In genomic region chr7:131249483-131249882, GRCh38 we compare ENCODE assay signal across 15 cellular contexts.
DNase-seq lines count a peak whose midpoint lies in the region; ATAC-seq and TF ChIP-seq lines count a peak whose summit lies in the region.
"Had no signal": no experiment of that assay in that cellular context is flagged by ENCODE, and none has a peak within 500 bp of the region (broad histone marks: within the 10 kb centered on the region; RNA-seq: fewer than 3 reads in every experiment).

No MANE protein-coding gene starts in this region.

- POLR2A ChIA-PET in activated CD8-positive, alpha-beta T cell treated with anti-CD3 and anti-CD28 coated beads, Interleukin-2, amount 10 ng/mL, durations not matched to agents 7 days and 5 days (lab: Charles Lee), result no interaction called here

- CTCF ChIA-PET in activated CD8-positive, alpha-beta T cell treated with anti-CD3 and anti-CD28 coated beads, Interleukin-2, amount 10 ng/mL, durations not matched to agents 7 days and 5 days (lab: Charles Lee), result no interaction called here

- H3K9me3 Mint-ChIP-seq in HFFc6 (peaks cover 12% of the 10 kb centered on the region), osteocyte (ENCODE audit: unreplicated experiment) (peaks cover 11% of the 10 kb centered on the region)
- H3K9me3 Mint-ChIP-seq in activated CD8-positive, alpha-beta T cell treated with anti-CD3 and anti-CD28 coated beads, Interleukin-2, amount 10 ng/mL, durations not matched to agents 7 days and 5 days (ENCODE audit: insufficient read depth), result peaks cover 11% of the 10 kb centered on the region

- H3K9ac ChIP-seq in fibroblast of lung (ENCODE audit: insufficient read depth, low read length), result no peak overlapping the region

- H3K4me3 Mint-ChIP-seq in HFFc6 (0 out of 2 replicates have a peak overlapping the region, but pooled peaks have one; percentile 8), osteocyte (ENCODE audit: unreplicated experiment) (no peak overlapping the region)
- no peak overlapping the region for H3K4me3 Mint-ChIP-seq in activated CD8-positive, alpha-beta T cell treated with anti-CD3 and anti-CD28 coated beads, Interleukin-2, amount 10 ng/mL, durations not matched to agents 7 days and 5 days
- H3K4me3 Mint-ChIP-seq: CD4-positive, alpha-beta T cell had no signal

- H3K9me3 ChIP-seq in fibroblast of lung (ENCODE audit: control insufficient read depth, insufficient read depth, low read depth, low read length), result no peaks in the 10 kb centered on the region
- H3K9me3 ChIP-seq in vagina, result no peaks in the 10 kb centered on the region
- H3K9me3 ChIP-seq: BE2C had no signal

- H3K36me3 Mint-ChIP-seq in HFFc6 (ENCODE audit: low read depth) (peaks cover 24% of the 10 kb centered on the region), osteocyte (ENCODE audit: unreplicated experiment) (peaks cover under 1% of the 10 kb centered on the region)
- H3K36me3 Mint-ChIP-seq in activated CD8-positive, alpha-beta T cell treated with anti-CD3 and anti-CD28 coated beads, Interleukin-2, amount 10 ng/mL, durations not matched to agents 7 days and 5 days (ENCODE audit: low read depth), result peaks cover under 1% of the 10 kb centered on the region

- TF ChIP-seq CTCF in HFFc6 (IDR thresholded peaks at IDR 0.05), result no peak
- no peak for TF ChIP-seq CTCF in fibroblast of lung (conservative IDR thresholded peaks at IDR 0.05 in 1 of 2, IDR thresholded peaks at IDR 0.05 in 1 of 2; ENCODE audit: low read depth in 1 of 2, low read length in 2 of 2)
- TF ChIP-seq CTCF in osteocyte (IDR thresholded peaks at IDR 0.05), result no peak
- no peak for TF ChIP-seq CTCF in vagina (IDR thresholded peaks at IDR 0.05)

- no peaks in the 10 kb centered on the region for H3K79me2 ChIP-seq in fibroblast of lung (ENCODE audit: control insufficient read depth, insufficient read depth, low read length)

- H3K27ac Mint-ChIP-seq in HFFc6 (peak overlapping the region; percentile 47; the same call in 1 of the 2 replicates), osteocyte (ENCODE audit: unreplicated experiment) (peak overlapping the region; percentile 56)
- H3K27ac Mint-ChIP-seq in activated CD8-positive, alpha-beta T cell treated with anti-CD3 and anti-CD28 coated beads, Interleukin-2, amount 10 ng/mL, durations not matched to agents 7 days and 5 days, result no peak overlapping the region
- H3K27ac Mint-ChIP-seq: CD4-positive, alpha-beta T cell had no signal

- no peak for ATAC-seq in HG03135 (IDR thresholded peaks at IDR 0.05; ENCODE audit: unreplicated experiment)
- ATAC-seq in HG03520 (IDR thresholded peaks at IDR 0.05; ENCODE audit: unreplicated experiment), result no peak
- no peak for ATAC-seq in activated CD8-positive, alpha-beta T cell treated with anti-CD3 and anti-CD28 coated beads, Interleukin-2, amount 10 ng/mL, durations not matched to agents 7 days and 5 days

- H2AFZ ChIP-seq in fibroblast of lung (ENCODE audit: low read length), result no peak overlapping the region

- peak overlapping the region; percentile 69 for H3K27ac ChIP-seq in fibroblast of lung (ENCODE audit: insufficient read depth, low read length)
- H3K27ac ChIP-seq in vagina, result peak overlapping the region; percentile 54

- H3K36me3 ChIP-seq in fibroblast of lung (ENCODE audit: control insufficient read depth, insufficient read depth, low read length), result no peaks in the 10 kb centered on the region
- H3K36me3 ChIP-seq in vagina, result no peaks in the 10 kb centered on the region
- H3K36me3 ChIP-seq: BE2C had no signal

- H3K4me1 Mint-ChIP-seq in HFFc6 (ENCODE audit: low read depth) (peaks cover 41% of the 10 kb centered on the region), osteocyte (ENCODE audit: unreplicated experiment) (peaks cover 18% of the 10 kb centered on the region)
- no peaks in the 10 kb centered on the region for H3K4me1 Mint-ChIP-seq in activated CD8-positive, alpha-beta T cell treated with anti-CD3 and anti-CD28 coated beads, Interleukin-2, amount 10 ng/mL, durations not matched to agents 7 days and 5 days (ENCODE audit: low read depth)

- TF ChIP-seq POLR2A in vagina (IDR thresholded peaks at IDR 0.05), result no peak

- H3K27me3 ChIP-seq in fibroblast of lung (ENCODE audit: control insufficient read depth, insufficient read depth, low read length) (no peaks in the 10 kb centered on the region), vagina (no peaks in the 10 kb centered on the region)
- H3K27me3 ChIP-seq: BE2C had no signal

- intact Hi-C loops in vagina (cut with DNase I), result no loop called here

- DNase-seq in HFFc6 (no peak), fibroblast of lung (ENCODE audit: low read depth in 2 of 2) (no peak), osteocyte (ENCODE audit: extremely low spot score, unreplicated experiment) (no peak), vagina (ENCODE audit: extremely low spot score in 2 of 2) (no peak)
- no peak for DNase-seq in activated CD8-positive, alpha-beta T cell treated with anti-CD3 and anti-CD28 coated beads, Interleukin-2, amount 10 ng/mL, durations not matched to agents 7 days and 5 days
- DNase-seq: BE2C; CD4-positive, alpha-beta T cell; KBM-7; MV-4-11; NCI-H1417 treated with DMSO at 0.1 percent for 48 hours; NCI-H2029 treated with DMSO at 0.1 percent for 48 hours; NCI-H510A treated with DMSO at 0.1 percent for 48 hours; NCI-H82 had no signal

- H3K4me3 ChIP-seq in fibroblast of lung (replicated peaks in 1 of 4; ENCODE audit: control extremely low read depth in 1 of 4, insufficient read depth in 1 of 4, low read depth in 3 of 4, low read length in 4 of 4), result no peak overlapping the region
- no peak overlapping the region for H3K4me3 ChIP-seq in vagina

- H3K4me1 ChIP-seq in fibroblast of lung (ENCODE audit: control insufficient read depth, extremely low read depth, insufficient read depth, low read length) (peaks cover 15% of the 10 kb centered on the region), vagina (no peaks in the 10 kb centered on the region)
- H3K4me1 ChIP-seq: BE2C had no signal

- H3K27me3 Mint-ChIP-seq in HFFc6 (ENCODE audit: insufficient read depth) (peaks cover 9% of the 10 kb centered on the region; the same call in 1 of the 2 replicates), osteocyte (ENCODE audit: unreplicated experiment) (no peaks in the 10 kb centered on the region)
- H3K27me3 Mint-ChIP-seq in activated CD8-positive, alpha-beta T cell treated with anti-CD3 and anti-CD28 coated beads, Interleukin-2, amount 10 ng/mL, durations not matched to agents 7 days and 5 days (ENCODE audit: low read depth), result peaks cover 6% of the 10 kb centered on the region

- no peaks in the 10 kb centered on the region for H4K20me1 ChIP-seq in fibroblast of lung (ENCODE audit: control insufficient read depth, extremely low read depth, insufficient read depth, low read length)

- H3K4me2 ChIP-seq in fibroblast of lung (ENCODE audit: extremely low read depth, insufficient read depth, low read length), result peak overlapping the region; percentile 61
